1 cellular context compared by ENCODE assay signal in the genomic region with DNA sequence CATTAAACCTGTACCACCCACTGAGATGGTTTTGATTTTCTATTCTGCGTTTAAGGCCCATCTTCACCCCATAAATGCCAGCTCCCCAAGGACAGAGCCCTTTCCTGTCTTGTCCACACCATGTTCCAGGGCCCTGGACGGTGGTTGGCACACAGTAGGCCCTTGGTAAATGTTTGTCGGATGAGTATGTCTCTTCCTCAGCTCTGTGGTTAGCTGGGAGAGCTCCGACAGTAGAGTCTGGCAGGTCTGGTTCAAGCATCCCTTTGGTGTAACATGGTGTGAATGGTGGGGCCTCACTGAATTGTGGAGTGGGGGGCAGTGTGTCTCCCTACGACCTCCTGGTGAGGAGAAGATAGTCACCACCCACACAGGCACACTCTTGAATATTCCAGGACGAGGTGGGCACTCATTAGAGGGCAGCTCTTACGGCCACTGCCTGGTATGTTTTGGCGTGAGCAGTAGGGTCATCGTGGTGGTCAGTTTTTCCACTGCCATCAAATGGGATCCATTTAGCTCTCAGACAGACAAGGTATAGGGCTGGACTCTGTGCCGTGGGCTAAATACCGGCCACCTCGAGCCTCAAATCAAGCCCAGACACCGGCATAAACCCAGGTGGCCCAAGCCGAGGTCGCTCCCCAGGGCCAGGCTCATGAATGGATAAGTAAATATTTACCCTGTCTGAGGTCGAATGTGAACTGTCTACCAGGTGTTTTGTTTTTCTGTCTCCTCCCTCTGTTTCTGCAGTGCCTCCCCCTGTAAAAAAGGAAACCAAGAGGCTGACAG.
TF ChIP-seq lines count a peak whose summit lies in the region.

No MANE protein-coding gene starts in this region.

TF ChIP-seq in HCT116, 20 proteins besides CTCF, POLR2A, EP300 and RAD21 (continued from another document):
- TF ChIP-seq, protein P1, sequence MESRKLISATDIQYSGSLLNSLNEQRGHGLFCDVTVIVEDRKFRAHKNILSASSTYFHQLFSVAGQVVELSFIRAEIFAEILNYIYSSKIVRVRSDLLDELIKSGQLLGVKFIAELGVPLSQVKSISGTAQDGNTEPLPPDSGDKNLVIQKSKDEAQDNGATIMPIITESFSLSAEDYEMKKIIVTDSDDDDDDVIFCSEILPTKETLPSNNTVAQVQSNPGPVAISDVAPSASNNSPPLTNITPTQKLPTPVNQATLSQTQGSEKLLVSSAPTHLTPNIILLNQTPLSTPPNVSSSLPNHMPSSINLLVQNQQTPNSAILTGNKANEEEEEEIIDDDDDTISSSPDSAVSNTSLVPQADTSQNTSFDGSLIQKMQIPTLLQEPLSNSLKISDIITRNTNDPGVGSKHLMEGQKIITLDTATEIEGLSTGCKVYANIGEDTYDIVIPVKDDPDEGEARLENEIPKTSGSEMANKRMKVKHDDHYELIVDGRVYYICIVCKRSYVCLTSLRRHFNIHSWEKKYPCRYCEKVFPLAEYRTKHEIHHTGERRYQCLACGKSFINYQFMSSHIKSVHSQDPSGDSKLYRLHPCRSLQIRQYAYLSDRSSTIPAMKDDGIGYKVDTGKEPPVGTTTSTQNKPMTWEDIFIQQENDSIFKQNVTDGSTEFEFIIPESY (IDR thresholded peaks at IDR 0.05; ENCODE audit: extremely low read depth, insufficient replicate concordance, low read length) = no peak
- TF ChIP-seq EZH2 (IDR thresholded peaks at IDR 0.05) (no peak), POLR2AphosphoS5 (IDR thresholded peaks at IDR 0.05; ENCODE audit: low read depth, low read length) (no peak), FOSL1 (IDR thresholded peaks at IDR 0.05; ENCODE audit: low read depth) (no peak), SP1 (IDR thresholded peaks at IDR 0.05; ENCODE audit: low read depth) (no peak), YY1 (IDR thresholded peaks at IDR 0.05; ENCODE audit: extremely low read depth, insufficient replicate concordance, low read depth, low read length) (no peak), ZFX (IDR thresholded peaks at IDR 0.05) (no peak), TCF7L2 (IDR thresholded peaks at IDR 0.05; ENCODE audit: borderline replicate concordance, extremely low read depth, insufficient read depth, insufficient read length) (no peak), ELF1 (IDR thresholded peaks at IDR 0.05; ENCODE audit: borderline replicate concordance, low read depth) (no peak), SIN3A (IDR thresholded peaks at IDR 0.05; ENCODE audit: low read depth) (no peak)
- TF ChIP-seq, protein P2, sequence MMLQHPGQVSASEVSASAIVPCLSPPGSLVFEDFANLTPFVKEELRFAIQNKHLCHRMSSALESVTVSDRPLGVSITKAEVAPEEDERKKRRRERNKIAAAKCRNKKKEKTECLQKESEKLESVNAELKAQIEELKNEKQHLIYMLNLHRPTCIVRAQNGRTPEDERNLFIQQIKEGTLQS (IDR thresholded peaks at IDR 0.05) = no peak
